In the genomic region with DNA sequence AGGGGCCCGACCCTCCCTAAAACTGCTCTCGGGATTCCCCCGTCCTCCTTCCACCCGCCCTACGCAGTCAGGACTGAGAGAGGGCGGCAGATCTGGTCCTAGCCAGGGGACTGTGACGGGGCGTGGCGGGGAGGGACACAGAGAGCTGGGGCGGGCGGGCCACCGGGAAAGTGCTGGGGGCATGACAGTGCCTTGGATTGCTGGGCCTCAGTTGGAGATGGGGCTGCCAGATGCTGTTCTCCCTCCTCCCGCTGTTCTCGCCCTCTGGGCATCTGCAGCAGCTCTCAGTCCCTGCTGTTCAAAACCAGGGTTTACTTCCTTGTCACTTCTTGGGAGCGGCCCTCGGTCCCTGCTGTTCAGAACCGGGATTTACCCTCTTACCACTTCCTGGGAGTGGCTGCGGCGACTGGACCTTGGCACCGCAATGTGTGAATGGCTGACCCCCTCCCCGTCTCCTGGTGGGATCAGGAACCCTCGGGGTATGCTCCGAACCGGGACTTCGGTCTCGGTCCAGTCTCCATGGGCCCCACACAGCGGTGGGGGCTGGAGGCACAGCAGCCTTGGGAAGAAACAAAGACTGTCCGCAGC, we compare ENCODE assay signal across 1 cellular context.
TF ChIP-seq lines count a peak whose summit lies in the region.

No MANE protein-coding gene starts in this region.

TF ChIP-seq in HEK293, 187 proteins besides CTCF, POLR2A, EP300 and RAD21 (continued from another document):
- TF ChIP-seq, protein P1, sequence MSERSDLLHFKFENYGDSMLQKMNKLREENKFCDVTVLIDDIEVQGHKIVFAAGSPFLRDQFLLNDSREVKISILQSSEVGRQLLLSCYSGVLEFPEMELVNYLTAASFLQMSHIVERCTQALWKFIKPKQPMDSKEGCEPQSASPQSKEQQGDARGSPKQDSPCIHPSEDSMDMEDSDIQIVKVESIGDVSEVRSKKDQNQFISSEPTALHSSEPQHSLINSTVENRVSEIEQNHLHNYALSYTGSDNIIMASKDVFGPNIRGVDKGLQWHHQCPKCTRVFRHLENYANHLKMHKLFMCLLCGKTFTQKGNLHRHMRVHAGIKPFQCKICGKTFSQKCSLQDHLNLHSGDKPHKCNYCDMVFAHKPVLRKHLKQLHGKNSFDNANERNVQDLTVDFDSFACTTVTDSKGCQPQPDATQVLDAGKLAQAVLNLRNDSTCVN (tag by site-specific recombination; optimal IDR thresholded peaks at IDR 0.05) = no peak
- TF ChIP-seq ZNF548 (tag by site-specific recombination; IDR thresholded peaks at IDR 0.05) = no peak
- no peak for TF ChIP-seq ZNF48 (tag by site-specific recombination; IDR thresholded peaks at IDR 0.05)
- TF ChIP-seq GFI1B (tag by site-specific recombination; IDR thresholded peaks at IDR 0.05) = no peak
- TF ChIP-seq ZNF2 (tag by site-specific recombination; IDR thresholded peaks at IDR 0.05) = no peak
- TF ChIP-seq ZNF521 (tag by site-specific recombination; IDR thresholded peaks at IDR 0.05) = no peak
- no peak for TF ChIP-seq ZNF558 (tag by site-specific recombination; IDR thresholded peaks at IDR 0.05)
- no peak for TF ChIP-seq ZNF514 (tag by site-specific recombination; IDR thresholded peaks at IDR 0.05)
- no peak for TF ChIP-seq ZNF114 (tag by site-specific recombination; IDR thresholded peaks at IDR 0.05)
- no peak for TF ChIP-seq BCL11A (tag by site-specific recombination; IDR thresholded peaks at IDR 0.05; ENCODE audit: low read depth)
